Comparison of ENCODE assay signal across 17 cellular contexts in genomic region chr6:73081955-73082354, GRCh38.
DNase-seq lines count a peak whose midpoint lies in the region; ATAC-seq, FAIRE-seq and TF ChIP-seq lines count a peak whose summit lies in the region.
"Had no signal": no experiment of that assay in that cellular context is flagged by ENCODE, and none has a peak within 500 bp of the region (broad histone marks: within the 10 kb centered on the region; RNA-seq: fewer than 3 reads in every experiment).

No MANE protein-coding gene starts in this region.

- no peaks in the 10 kb centered on the region for H3K36me3 Mint-ChIP-seq in GM23338 (ENCODE audit: low read depth)
- H3K36me3 Mint-ChIP-seq: CD4-positive, CD25-positive, alpha-beta regulatory T cell had no signal

- no peak overlapping the region for H3K27ac ChIP-seq in GM23338 (ENCODE audit: low read depth)
- H3K27ac ChIP-seq: BLaER1 treated with 17β-estradiol and CSF1 and Interleukin-3, amounts not matched to agents 10 nM and 100 nM had no signal

- H3K79me2 ChIP-seq in GM23338 (replicated peaks; ENCODE audit: insufficient read depth), result no peaks in the 10 kb centered on the region

- ATAC-seq in GM23338, result peak; percentile 64
- ATAC-seq in HG03439 (IDR thresholded peaks at IDR 0.05; ENCODE audit: unreplicated experiment), result no peak
- ATAC-seq: HCT116 had no signal

- H3K9me3 Mint-ChIP-seq in GM23338, result no peaks in the 10 kb centered on the region

- no peak for FAIRE-seq in urothelium cell line (lab: Jason Lieb, UNC)
- FAIRE-seq: GM18507 had no signal

- no peak overlapping the region for H2AFZ ChIP-seq in GM23338

- H3K4me3 Mint-ChIP-seq in GM23338, result no peak overlapping the region
- H3K4me3 Mint-ChIP-seq: CD4-positive, CD25-positive, alpha-beta regulatory T cell had no signal

- 0 out of 2 replicates have a peak overlapping the region, but pooled peaks have one; percentile 14 for H3K4me2 ChIP-seq in GM23338
- H3K4me2 ChIP-seq: BLaER1 treated with 17β-estradiol and CSF1 and Interleukin-3, amounts not matched to agents 10 nM and 100 nM had no signal

- H3K4me1 Mint-ChIP-seq in GM23338, result peaks cover 58% of the 10 kb centered on the region
- H3K4me1 Mint-ChIP-seq: CD4-positive, CD25-positive, alpha-beta regulatory T cell had no signal

- no peak overlapping the region; the same call in 1 of the 2 replicates for H3K27ac Mint-ChIP-seq in GM23338
- H3K27ac Mint-ChIP-seq: CD4-positive, CD25-positive, alpha-beta regulatory T cell had no signal

- peaks cover 60% of the 10 kb centered on the region for H3K4me1 ChIP-seq in GM23338 (ENCODE audit: insufficient read depth)

- DNase-seq in GM23338 (ENCODE audit: low spot score), result peak; percentile 60
- peak; percentile 14 for DNase-seq in astrocyte of the hippocampus (ENCODE audit: low read depth, low spot score)
- DNase-seq in islet precursor cell, result peak; percentile 51
- DNase-seq in urothelium cell line (ENCODE audit: low spot score), result peak; percentile 25
- no peak for DNase-seq in NCI-H1930 (lab: John Stamatoyannopoulos, UW)
- no peak for DNase-seq in NCI-H510A treated with DMSO at 0.1 percent for 48 hours (lab: John Stamatoyannopoulos, UW)
- DNase-seq: 8988T; ACHN; CD4-positive, CD25-positive, alpha-beta regulatory T cell; DMS53; GF-D8; GOT3; KBM-7 had no signal

- no peaks in the 10 kb centered on the region for H3K36me3 ChIP-seq in GM23338 (ENCODE audit: insufficient read depth)

- no peaks in the 10 kb centered on the region for H3K9me2 ChIP-seq in GM23338 (ENCODE audit: insufficient read depth)

- H3K27me3 Mint-ChIP-seq in GM23338 (ENCODE audit: insufficient read depth, low read depth, poor library complexity), result peaks cover 2% of the 10 kb centered on the region
- H3K27me3 Mint-ChIP-seq: CD4-positive, CD25-positive, alpha-beta regulatory T cell had no signal

- H3K4me3 ChIP-seq in GM23338, result no peak overlapping the region
- H3K4me3 ChIP-seq: BLaER1 treated with 17β-estradiol and CSF1 and Interleukin-3, amounts not matched to agents 10 nM and 100 nM had no signal

- no peak for TF ChIP-seq CTCF in GM23338 (conservative IDR thresholded peaks at IDR 0.05; ENCODE audit: low read depth in 2 of 2)

- no peaks in the 10 kb centered on the region for H3F3A ChIP-seq in GM23338 (replicated peaks; ENCODE audit: low read depth)

- no peaks in the 10 kb centered on the region for H4K20me1 ChIP-seq in GM23338 (replicated peaks; ENCODE audit: insufficient read depth)
- H4K20me1 ChIP-seq: BLaER1 treated with 17β-estradiol and CSF1 and Interleukin-3, amounts not matched to agents 10 nM and 100 nM had no signal

- H3K27me3 ChIP-seq in GM23338 (ENCODE audit: insufficient read depth), result no peaks in the 10 kb centered on the region
- H3K27me3 ChIP-seq: BLaER1 treated with 17β-estradiol and CSF1 and Interleukin-3, amounts not matched to agents 10 nM and 100 nM had no signal

TF ChIP-seq in GM23338, 12 proteins besides CTCF, POLR2A, EP300 and RAD21:
- no peak for TF ChIP-seq ZNF462 (CRISPR knock-in tag; IDR thresholded peaks at IDR 0.05)
- TF ChIP-seq JUNB (IDR thresholded peaks at IDR 0.05; ENCODE audit: unreplicated experiment), result no peak
- TF ChIP-seq CREB1 (CRISPR knock-in tag; IDR thresholded peaks at IDR 0.05; ENCODE audit: low read depth), result no peak
- TF ChIP-seq ZNF331 (CRISPR knock-in tag; IDR thresholded peaks at IDR 0.05; ENCODE audit: low read depth), result no peak

Comparison
In these comparisons a context has a peak if more than half of its experiments do, and no peak if none do; other contexts are left out.
1. DNase-seq: peak in GM23338 (single experiment), astrocyte of the hippocampus (single experiment), islet precursor cell (single experiment) and urothelium cell line (single experiment); none in NCI-H1930 (0 of 2) and NCI-H510A treated with DMSO at 0.1 percent for 48 hours (single experiment).